ENCODE assay signal across 18 cellular contexts in genomic region chr21:34692458-34693020, GRCh38. TPM values are rescaled to one million over a fixed set of nuclear protein-coding genes. Genes with fewer than 3 reads are reported as not detected.
DNase-seq lines count a peak whose midpoint lies in the region; ATAC-seq and TF ChIP-seq lines count a peak whose summit lies in the region.
"Had no signal": no experiment of that assay in that cellular context is flagged by ENCODE, and none has a peak within 500 bp of the region (broad histone marks: within the 10 kb centered on the region; RNA-seq: fewer than 3 reads in every experiment).

No MANE protein-coding gene starts in this region.

- peak overlapping the region; percentile 30 to 75 for H3K27ac ChIP-seq in left lung
- peak overlapping the region in 3 of 4 donors; percentile 22 to 70 (median 49) for H3K27ac ChIP-seq in upper lobe of left lung
- H3K27ac ChIP-seq: A549, gastroesophageal sphincter had no signal

- H3K36me3 ChIP-seq in left lung (no peaks in the 10 kb centered on the region), upper lobe of left lung (no peaks in the 10 kb centered on the region)
- H3K36me3 ChIP-seq: gastroesophageal sphincter had no signal

- intact Hi-C loops in left lung (cut with DNase I) = no loop called here

- no peaks in the 10 kb centered on the region for H3K9me3 Mint-ChIP-seq in T-helper 2 cell treated with Interferon-gamma antibody and Interleukin-4, amounts not matched to agents 5 μg/mL and 100 μg/mL, for 36 hours
- H3K9me3 Mint-ChIP-seq: activated naive CD4-positive, alpha-beta T cell treated with anti-CD3 and anti-CD28 coated beads for 36 hours had no signal

- peaks cover 8 to 14% of the 10 kb centered on the region in 2 donors for H3K4me1 ChIP-seq in left lung
- peaks cover 0 to 17% (median 5%) of the 10 kb centered on the region in 4 donors for H3K4me1 ChIP-seq in upper lobe of left lung
- H3K4me1 ChIP-seq: A549, gastroesophageal sphincter had no signal

- peaks cover 25% of the 10 kb centered on the region for H3K27me3 Mint-ChIP-seq in T-helper 2 cell treated with Interferon-gamma antibody and Interleukin-4, amounts not matched to agents 5 μg/mL and 100 μg/mL, for 36 hours (ENCODE audit: low read depth)

- H3K4me1 Mint-ChIP-seq in T-helper 2 cell treated with Interferon-gamma antibody and Interleukin-4, amounts not matched to agents 5 μg/mL and 100 μg/mL, for 36 hours (ENCODE audit: low read depth) = peaks cover 2% of the 10 kb centered on the region
- H3K4me1 Mint-ChIP-seq: B cell had no signal

- WGBS in upper lobe of left lung, 2 donors = 58 to 67% methylated on average over 2 of the region's 2 CpGs

- TF ChIP-seq POLR2A in upper lobe of left lung (IDR thresholded peaks at IDR 0.05) (no peak), GM18505 (IDR thresholded peaks at IDR 0.05; ENCODE audit: borderline replicate concordance, extremely low read depth, insufficient read depth, insufficient read length) (no peak)

- H3K4me3 Mint-ChIP-seq in T-helper 2 cell treated with Interferon-gamma antibody and Interleukin-4, amounts not matched to agents 5 μg/mL and 100 μg/mL, for 36 hours = no peak overlapping the region
- H3K4me3 Mint-ChIP-seq: activated naive CD4-positive, alpha-beta T cell treated with anti-CD3 and anti-CD28 coated beads for 36 hours; B cell had no signal

- no peak for TF ChIP-seq CTCF in left lung (IDR thresholded peaks at IDR 0.05)
- TF ChIP-seq CTCF in upper lobe of left lung (IDR thresholded peaks at IDR 0.05) = no peak

- ATAC-seq in left lung (peak; percentile 71), upper lobe of left lung (ENCODE audit: low FRiP score in 2 of 2) (no peak), GM18505 (IDR thresholded peaks at IDR 0.05; ENCODE audit: unreplicated experiment) (no peak)
- ATAC-seq: gastroesophageal sphincter had no signal

- H3K36me3 Mint-ChIP-seq in T-helper 2 cell treated with Interferon-gamma antibody and Interleukin-4, amounts not matched to agents 5 μg/mL and 100 μg/mL, for 36 hours (ENCODE audit: low read depth) = no peaks in the 10 kb centered on the region

- no peak overlapping the region for H3K27ac Mint-ChIP-seq in T-helper 2 cell treated with Interferon-gamma antibody and Interleukin-4, amounts not matched to agents 5 μg/mL and 100 μg/mL, for 36 hours
- H3K27ac Mint-ChIP-seq: activated naive CD4-positive, alpha-beta T cell treated with anti-CD3 and anti-CD28 coated beads for 36 hours; B cell had no signal

- no peak for TF ChIP-seq EP300 in upper lobe of left lung (IDR thresholded peaks at IDR 0.05)

- DNase-seq in NCI-H2107 treated with DMSO at 0.1 percent for 48 hours (lab: John Stamatoyannopoulos, UW; ENCODE audit: unreplicated experiment) (peak; percentile 65), NCI-H2107 (lab: John Stamatoyannopoulos, UW) (no peak), NCI-H69 (lab: John Stamatoyannopoulos, UW) (peak; percentile 40), left lung (no peak), upper lobe of left lung (no peak), DMS 273 (lab: John Stamatoyannopoulos, UW; ENCODE audit: unreplicated experiment) (no peak)
- no peak for DNase-seq in T-helper 2 cell treated with Interferon-gamma antibody and Interleukin-4, amounts not matched to agents 5 μg/mL and 100 μg/mL, for 36 hours (ENCODE audit: low spot score)
- DNase-seq: cortex of kidney, islet precursor cell had no signal

- no peaks in the 10 kb centered on the region for H3K27me3 ChIP-seq in left lung
- no peaks in the 10 kb centered on the region for H3K27me3 ChIP-seq in upper lobe of left lung

- no peaks in the 10 kb centered on the region for H3K9me3 ChIP-seq in left lung
- no peaks in the 10 kb centered on the region for H3K9me3 ChIP-seq in upper lobe of left lung
- H3K9me3 ChIP-seq: A549 had no signal

- H3K4me3 ChIP-seq in left lung (no peak overlapping the region), upper lobe of left lung (no peak overlapping the region)
- H3K4me3 ChIP-seq: A549, gastroesophageal sphincter, lung had no signal

RNA-seq across cellular contexts. Expression of gene CLIC6, which starts 23.7 kb away (rescaled TPM):
- total RNA-seq in left lung (10 to 100 TPM; 21.0 to 21.2 TPM), upper lobe of left lung (10 to 100 TPM in 4 of 6 donors, 1 to 10 TPM in 2; 6.2 to 42.6 (median 13.8) TPM)
- total RNA-seq: IMR-90, myocyte, OCI-LY7 had no signal

Comparison
In these comparisons a context has a peak if more than half of its experiments do, and no peak if none do; other contexts are left out.
1. DNase-seq: peak in NCI-H2107 treated with DMSO at 0.1 percent for 48 hours (single experiment) and NCI-H69 (single experiment); none in NCI-H2107 (single experiment), left lung (0 of 2), upper lobe of left lung (0 of 2), T-helper 2 cell treated with Interferon-gamma antibody and Interleukin-4, amounts not matched to agents 5 μg/mL and 100 μg/mL, for 36 hours (single experiment) and DMS 273 (single experiment).